In genomic region chr13:101230271-101230890, GRCh38 we compare ENCODE assay signal across 25 cellular contexts.
A peak's percentile ranks its signal among the peaks of the same experiment; 100 is the strongest.
DNase-seq lines count a peak whose midpoint lies in the region; ATAC-seq and TF ChIP-seq lines count a peak whose summit lies in the region.
"Had no signal": no experiment of that assay in that cellular context is flagged by ENCODE, and none has a peak within 500 bp of the region (broad histone marks: within the 10 kb centered on the region; RNA-seq: fewer than 3 reads in every experiment).

No MANE protein-coding gene starts in this region.

- no peaks in the 10 kb centered on the region for H3K79me2 ChIP-seq in GM23338 (replicated peaks; ENCODE audit: insufficient read depth)

- no peak overlapping the region for H3K4me2 ChIP-seq in GM23338
- H3K4me2 ChIP-seq: A549; BLaER1 treated with 17β-estradiol and CSF1 and Interleukin-3, amounts not matched to agents 10 nM and 100 nM; KMS-11 had no signal

- no peak overlapping the region for H3K4me3 ChIP-seq in GM23338
- H3K4me3 ChIP-seq: A549; BLaER1 treated with 17β-estradiol and CSF1 and Interleukin-3, amounts not matched to agents 10 nM and 100 nM; SJCRH30 had no signal

- H3K27ac Mint-ChIP-seq in GM23338: no peak overlapping the region
- H3K27ac Mint-ChIP-seq: CD4-positive, alpha-beta T cell; H9; IgD-negative memory B cell had no signal

- no peaks in the 10 kb centered on the region for H3K27me3 ChIP-seq in GM23338 (ENCODE audit: insufficient read depth)
- H3K27me3 ChIP-seq: BLaER1 treated with 17β-estradiol and CSF1 and Interleukin-3, amounts not matched to agents 10 nM and 100 nM; SJCRH30 had no signal

- no peaks in the 10 kb centered on the region for H3F3A ChIP-seq in GM23338 (replicated peaks; ENCODE audit: low read depth)

- H3K27me3 Mint-ChIP-seq in GM23338 (ENCODE audit: insufficient read depth, low read depth, poor library complexity): no peaks in the 10 kb centered on the region

- H3K9me2 ChIP-seq in GM23338 (ENCODE audit: insufficient read depth): peaks cover 7% of the 10 kb centered on the region; the same call in 1 of the 2 replicates

- no peaks in the 10 kb centered on the region for H3K4me1 Mint-ChIP-seq in GM23338
- H3K4me1 Mint-ChIP-seq: H9, IgD-negative memory B cell had no signal

- no peak for TF ChIP-seq CTCF in GM23338 (conservative IDR thresholded peaks at IDR 0.05; ENCODE audit: low read depth in 2 of 2)

- no peak overlapping the region for H3K4me3 Mint-ChIP-seq in GM23338
- H3K4me3 Mint-ChIP-seq: CD4-positive, alpha-beta T cell; H9; IgD-negative memory B cell had no signal

- no peak overlapping the region for H2AFZ ChIP-seq in GM23338

- H4K20me1 ChIP-seq in GM23338 (replicated peaks; ENCODE audit: insufficient read depth): no peaks in the 10 kb centered on the region
- H4K20me1 ChIP-seq: BLaER1 treated with 17β-estradiol and CSF1 and Interleukin-3, amounts not matched to agents 10 nM and 100 nM had no signal

- H3K9me3 Mint-ChIP-seq in GM23338: peaks cover 6% of the 10 kb centered on the region

- no peak overlapping the region for H3K27ac ChIP-seq in GM23338 (ENCODE audit: low read depth)
- H3K27ac ChIP-seq: A549; BLaER1 treated with 17β-estradiol and CSF1 and Interleukin-3, amounts not matched to agents 10 nM and 100 nM; KMS-11; SJCRH30 had no signal

- peaks cover 6% of the 10 kb centered on the region; the same call in 2 of the 3 replicates for H3K36me3 Mint-ChIP-seq in GM23338 (ENCODE audit: low read depth)

- ATAC-seq in GM23338 (no peak), GM18873 (IDR thresholded peaks at IDR 0.05; ENCODE audit: low FRiP score, unreplicated experiment) (no peak), GM19035 (IDR thresholded peaks at IDR 0.05; ENCODE audit: unreplicated experiment) (no peak), HG03342 (IDR thresholded peaks at IDR 0.05; ENCODE audit: unreplicated experiment) (no peak)
- ATAC-seq: A549, SK-N-SH treated with all-trans-retinoic acid at 6 μM for 48 hours had no signal

- DNase-seq in GM23338 (ENCODE audit: low spot score) (peak; percentile 33), NCI-H226 (peak; percentile 38), left kidney (ENCODE audit: low read depth, low spot score) (peak; percentile 6), activated T-cell treated with anti-CD3 and anti-CD28 coated beads for 4 hours (no peak)
- DNase-seq: AML-193; CD4-positive, alpha-beta T cell; COR-L47; DMS53; H9; NCI-H1048; NCI-H1417; NCI-H1694 treated with DMSO at 0.1 percent for 48 hours; NCI-H2081 treated with DMSO at 0.1 percent for 48 hours; NCI-H2171 treated with DMSO at 0.1 percent for 48 hours; NCI-H524; NCI-H748 treated with DMSO at 0.1 percent for 48 hours; SJCRH30 had no signal

- H3K4me1 ChIP-seq in GM23338 (ENCODE audit: insufficient read depth): no peaks in the 10 kb centered on the region
- H3K4me1 ChIP-seq: A549; BLaER1 treated with 17β-estradiol and CSF1 and Interleukin-3, amounts not matched to agents 10 nM and 100 nM; SJCRH30 had no signal

- H3K36me3 ChIP-seq in GM23338 (ENCODE audit: insufficient read depth): no peaks in the 10 kb centered on the region
- H3K36me3 ChIP-seq: BLaER1 treated with 17β-estradiol and CSF1 and Interleukin-3, amounts not matched to agents 10 nM and 100 nM; SJCRH30 had no signal

TF ChIP-seq in GM23338, 12 proteins besides CTCF, POLR2A, EP300 and RAD21 (continues in another document):
- TF ChIP-seq EZH2phosphoT487 (IDR thresholded peaks at IDR 0.05; ENCODE audit: unreplicated experiment) (no peak), EZH2 (IDR thresholded peaks at IDR 0.05; ENCODE audit: low read depth, unreplicated experiment) (no peak), REST (IDR thresholded peaks at IDR 0.05; ENCODE audit: unreplicated experiment) (no peak), NANOG (IDR thresholded peaks at IDR 0.05; ENCODE audit: borderline replicate concordance) (no peak), STAT1 (IDR thresholded peaks at IDR 0.05; ENCODE audit: unreplicated experiment) (no peak), ZNF462 (CRISPR knock-in tag; IDR thresholded peaks at IDR 0.05) (no peak), POLR2AphosphoS5 (IDR thresholded peaks at IDR 0.05; ENCODE audit: low read depth) (no peak), JUNB (IDR thresholded peaks at IDR 0.05; ENCODE audit: unreplicated experiment) (no peak)
